Comparison of ENCODE assay signal across 9 cellular contexts in genomic region chr7:131244259-131244852, GRCh38.
DNase-seq lines count a peak whose midpoint lies in the region; ATAC-seq and TF ChIP-seq lines count a peak whose summit lies in the region.
"Had no signal": no experiment of that assay in that cellular context is flagged by ENCODE, and none has a peak within 500 bp of the region (broad histone marks: within the 10 kb centered on the region; RNA-seq: fewer than 3 reads in every experiment).

No MANE protein-coding gene starts in this region.

- intact Hi-C loops in left colon (cut with DNase I, micrococcal nuclease): no loop called here

- H3K4me1 Mint-ChIP-seq in HFFc6 (ENCODE audit: low read depth): peaks cover 34% of the 10 kb centered on the region

- H3K27ac ChIP-seq in brain microvascular endothelial cell: peak overlapping the region; percentile 31

- H3K27ac Mint-ChIP-seq in HFFc6: peak overlapping the region; percentile 86
- H3K27ac Mint-ChIP-seq: memory B cell had no signal

- DNase-seq in BE2C: peak; percentile 16
- peak; percentile 91 for DNase-seq in HFFc6
- peak; percentile 97 for DNase-seq in brain microvascular endothelial cell
- peak; percentile 83 for DNase-seq in myocyte (ENCODE audit: low read depth)
- DNase-seq in left colon: no peak
- no peak for DNase-seq in GM13977 (ENCODE audit: low spot score)
- DNase-seq in NCI-H1105 (lab: John Stamatoyannopoulos, UW): no peak

- H3K27me3 ChIP-seq in BE2C (no peaks in the 10 kb centered on the region), brain microvascular endothelial cell (replicated peaks) (no peaks in the 10 kb centered on the region)

- no peaks in the 10 kb centered on the region for H3K4me1 ChIP-seq in BE2C

- H3K4me3 Mint-ChIP-seq in HFFc6: peak overlapping the region; percentile 62
- H3K4me3 Mint-ChIP-seq: memory B cell had no signal

- no peaks in the 10 kb centered on the region for H3K9me3 Mint-ChIP-seq in HFFc6
- H3K9me3 Mint-ChIP-seq: memory B cell had no signal

- no peak overlapping the region for H3K4me3 ChIP-seq in BE2C (ENCODE audit: low read depth, low read length)
- no peak overlapping the region for H3K4me3 ChIP-seq in brain microvascular endothelial cell (ENCODE audit: low read depth, low read length)

- no peaks in the 10 kb centered on the region for H3K27me3 Mint-ChIP-seq in HFFc6 (ENCODE audit: insufficient read depth)

- H3K9me3 ChIP-seq in BE2C: no peaks in the 10 kb centered on the region

- H3K36me3 Mint-ChIP-seq in HFFc6 (ENCODE audit: low read depth): peaks cover 6% of the 10 kb centered on the region
- H3K36me3 Mint-ChIP-seq: memory B cell had no signal

- no peak for TF ChIP-seq CTCF in BE2C (IDR thresholded peaks at IDR 0.05; ENCODE audit: low read depth, low read length)
- no peak for TF ChIP-seq CTCF in HFFc6 (IDR thresholded peaks at IDR 0.05)
- peak; percentile 6 for TF ChIP-seq CTCF in brain microvascular endothelial cell (IDR thresholded peaks at IDR 0.05; ENCODE audit: low read depth, low read length, missing control alignments)
- no peak for TF ChIP-seq CTCF in GM13977 (IDR thresholded peaks at IDR 0.05; ENCODE audit: extremely low read depth, insufficient read depth, missing control alignments)

- H3K36me3 ChIP-seq in BE2C: no peaks in the 10 kb centered on the region
- no peaks in the 10 kb centered on the region for H3K36me3 ChIP-seq in brain microvascular endothelial cell (replicated peaks)

- in situ Hi-C loops in brain microvascular endothelial cell (cut with HindIII; ENCODE audit: low pct_ligation_motif_present, low sequenced_read_pairs): no loop called here
- in situ Hi-C loops in GM13977 (cut with MboI; ENCODE audit: low pct_unique_long_range_greater_than_20kb, low sequenced_read_pairs, unreplicated experiment): no loop called here

- ATAC-seq in left colon (no peak), HG03442 (IDR thresholded peaks at IDR 0.05; ENCODE audit: unreplicated experiment) (no peak)

Comparison
In these comparisons a context has a peak if more than half of its experiments do, and no peak if none do; other contexts are left out.
1. DNase-seq: peak in BE2C (single experiment), HFFc6 (single experiment), brain microvascular endothelial cell (single experiment) and myocyte (single experiment); none in left colon (0 of 2), GM13977 (single experiment) and NCI-H1105 (single experiment).